Comparison of ENCODE assay signal across 8 cellular contexts in the genomic region with DNA sequence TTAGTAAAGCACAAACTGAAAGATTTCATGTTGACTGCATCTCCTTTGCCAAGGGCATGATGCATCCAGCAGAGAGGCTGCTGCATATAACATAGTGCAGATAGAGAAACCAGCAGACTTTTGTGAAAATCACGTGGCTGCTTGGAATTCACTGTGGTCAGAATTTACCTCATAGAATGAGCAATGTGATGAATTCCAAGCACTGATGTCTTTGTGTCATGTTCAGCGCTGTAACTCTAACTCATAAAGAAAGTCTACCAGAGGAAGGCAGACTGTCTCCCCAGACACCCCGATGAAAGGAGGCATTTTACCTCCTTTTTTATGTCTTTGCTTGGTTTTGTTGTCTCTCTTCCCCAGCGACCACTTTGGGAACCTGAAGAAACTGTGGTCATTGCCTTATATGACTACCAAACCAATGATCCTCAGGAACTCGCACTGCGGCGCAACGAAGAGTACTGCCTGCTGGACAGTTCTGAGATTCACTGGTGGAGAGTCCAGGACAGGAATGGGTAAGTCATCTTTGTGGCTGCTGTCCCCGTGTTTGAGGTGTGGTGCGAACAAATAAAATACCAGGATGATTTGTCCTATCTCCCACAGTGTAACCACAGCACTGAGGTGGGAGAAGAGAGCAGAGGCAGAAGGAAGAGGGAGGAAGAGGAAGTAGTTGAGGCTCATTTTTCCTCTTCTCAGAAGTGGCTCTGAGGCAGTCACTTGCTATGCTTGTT.
DNase-seq lines count a peak whose midpoint lies in the region; ATAC-seq and TF ChIP-seq lines count a peak whose summit lies in the region.
"Had no signal": no experiment of that assay in that cellular context is flagged by ENCODE, and none has a peak within 500 bp of the region (broad histone marks: within the 10 kb centered on the region; RNA-seq: fewer than 3 reads in every experiment).

No MANE protein-coding gene starts in this region.

- H3K4me3 ChIP-seq in WERI-Rb-1 (ENCODE audit: low read depth, low read length): no peak overlapping the region

- peaks cover 83% of the 10 kb centered on the region for H3K4me1 Mint-ChIP-seq in stimulated activated naive CD8-positive, alpha-beta T cell treated with anti-CD3 and anti-CD28 coated beads, Interleukin-15, amount 100 ng/mL, for 72 hours

- no peak overlapping the region for H3K27ac ChIP-seq in WERI-Rb-1

- DNase-seq in activated CD4-positive, alpha-beta T cell treated with anti-CD3 and anti-CD28 coated beads, Interleukin-2, amount 50 U/mL, for 48 hours: peak; percentile 60 to 74
- peak; percentile 71 for DNase-seq in fibroblast of peridontal ligament (ENCODE audit: extremely low read depth)
- peak; percentile 69 to 86 for DNase-seq in stimulated activated naive CD8-positive, alpha-beta T cell treated with anti-CD3 and anti-CD28 coated beads, Interleukin-15, amount 100 ng/mL, for 72 hours
- no peak for DNase-seq in NCI-H146 treated with DMSO at 0.1 percent for 48 hours (lab: John Stamatoyannopoulos, UW; ENCODE audit: unreplicated experiment)
- DNase-seq in WERI-Rb-1: no peak
- DNase-seq: NCI-H187 treated with DMSO at 0.1 percent for 48 hours had no signal

- no peaks in the 10 kb centered on the region for H3K9me3 ChIP-seq in WERI-Rb-1 (ENCODE audit: severe bottlenecking)

- ATAC-seq in HG03520 (IDR thresholded peaks at IDR 0.05; ENCODE audit: unreplicated experiment): peak; percentile 31
- ATAC-seq in stimulated activated naive CD8-positive, alpha-beta T cell treated with anti-CD3 and anti-CD28 coated beads, Interleukin-15, amount 100 ng/mL, for 72 hours: peak; percentile 80
- ATAC-seq in HG02970 (IDR thresholded peaks at IDR 0.05; ENCODE audit: low FRiP score, unreplicated experiment): no peak

- no peak for TF ChIP-seq CTCF in WERI-Rb-1 (IDR thresholded peaks at IDR 0.05; ENCODE audit: low read depth, low read length)

- H3K27me3 ChIP-seq in WERI-Rb-1 (ENCODE audit: insufficient read depth, low read depth, severe bottlenecking): no peaks in the 10 kb centered on the region

- H3K27me3 Mint-ChIP-seq in stimulated activated naive CD8-positive, alpha-beta T cell treated with anti-CD3 and anti-CD28 coated beads, Interleukin-15, amount 100 ng/mL, for 72 hours: no peaks in the 10 kb centered on the region

- H3K9me3 Mint-ChIP-seq in stimulated activated naive CD8-positive, alpha-beta T cell treated with anti-CD3 and anti-CD28 coated beads, Interleukin-15, amount 100 ng/mL, for 72 hours: no peaks in the 10 kb centered on the region

- peak overlapping the region; percentile 66 to 79 for H3K4me3 Mint-ChIP-seq in stimulated activated naive CD8-positive, alpha-beta T cell treated with anti-CD3 and anti-CD28 coated beads, Interleukin-15, amount 100 ng/mL, for 72 hours

- H3K27ac Mint-ChIP-seq in stimulated activated naive CD8-positive, alpha-beta T cell treated with anti-CD3 and anti-CD28 coated beads, Interleukin-15, amount 100 ng/mL, for 72 hours: peak overlapping the region; percentile 94 to 98

- H3K36me3 ChIP-seq in WERI-Rb-1: no peaks in the 10 kb centered on the region

Comparison
In these comparisons a context has a peak if more than half of its experiments do, and no peak if none do; other contexts are left out.
1. DNase-seq: peak in activated CD4-positive, alpha-beta T cell treated with anti-CD3 and anti-CD28 coated beads, Interleukin-2, amount 50 U/mL, for 48 hours (2 of 2), fibroblast of peridontal ligament (single experiment) and stimulated activated naive CD8-positive, alpha-beta T cell treated with anti-CD3 and anti-CD28 coated beads, Interleukin-15, amount 100 ng/mL, for 72 hours (2 of 2); none in NCI-H146 treated with DMSO at 0.1 percent for 48 hours (single experiment) and WERI-Rb-1 (single experiment).